In genomic region chr13:50080856-50081105, GRCh38 we compare ENCODE assay signal across 8 cellular contexts.
A peak's percentile ranks its signal among the peaks of the same experiment; 100 is the strongest.
DNase-seq lines count a peak whose midpoint lies in the region; ATAC-seq lines count a peak whose summit lies in the region.

No MANE protein-coding gene starts in this region.

- no peaks in the 10 kb centered on the region for H3K9me3 Mint-ChIP-seq in activated CD8-positive, alpha-beta T cell treated with anti-CD3 and anti-CD28 coated beads, Interleukin-2, amount 10 ng/mL, durations not matched to agents 7 days and 5 days (ENCODE audit: insufficient read depth)
- no peaks in the 10 kb centered on the region for H3K9me3 Mint-ChIP-seq in stimulated activated memory B cell treated with anti-CD40 and anti-IgM and Interleukin-4, amounts not matched to agents 10 μg/mL and 1 μg/mL and 100 μg/mL, for 72 hours

- H3K27ac Mint-ChIP-seq in activated CD8-positive, alpha-beta T cell treated with anti-CD3 and anti-CD28 coated beads, Interleukin-2, amount 10 ng/mL, durations not matched to agents 7 days and 5 days: peak overlapping the region; percentile 99
- peak overlapping the region; percentile 97 for H3K27ac Mint-ChIP-seq in stimulated activated memory B cell treated with anti-CD40 and anti-IgM and Interleukin-4, amounts not matched to agents 10 μg/mL and 1 μg/mL and 100 μg/mL, for 72 hours

- peak; percentile 5 for DNase-seq in stimulated activated CD8-positive, alpha-beta memory T cell treated with anti-CD3 and anti-CD28 coated beads, Interleukin-15, amount 100 ng/mL, for 1 hour (ENCODE audit: low read depth)
- no peak for DNase-seq in stimulated activated CD8-positive, alpha-beta memory T cell treated with anti-CD3 and anti-CD28 coated beads, Interleukin-4, amount 100 ng/mL, for 48 hours
- DNase-seq in activated CD8-positive, alpha-beta T cell treated with anti-CD3 and anti-CD28 coated beads, Interleukin-2, amount 10 ng/mL, durations not matched to agents 7 days and 5 days: no peak
- DNase-seq in anterior cingulate cortex (lab: John Stamatoyannopoulos, UW): no peak
- no peak for DNase-seq in ureter (ENCODE audit: low spot score)

- peak; percentile 5 for ATAC-seq in activated CD8-positive, alpha-beta T cell treated with anti-CD3 and anti-CD28 coated beads, Interleukin-2, amount 10 ng/mL, durations not matched to agents 7 days and 5 days
- ATAC-seq in stimulated activated memory B cell treated with anti-CD40 and anti-IgM and Interleukin-4, amounts not matched to agents 10 μg/mL and 1 μg/mL and 100 μg/mL, for 72 hours: no peak
- no peak for ATAC-seq in GM19455 (IDR thresholded peaks at IDR 0.05; ENCODE audit: unreplicated experiment)

- H3K4me3 Mint-ChIP-seq in activated CD8-positive, alpha-beta T cell treated with anti-CD3 and anti-CD28 coated beads, Interleukin-2, amount 10 ng/mL, durations not matched to agents 7 days and 5 days: peak overlapping the region; percentile 99
- H3K4me3 Mint-ChIP-seq in stimulated activated memory B cell treated with anti-CD40 and anti-IgM and Interleukin-4, amounts not matched to agents 10 μg/mL and 1 μg/mL and 100 μg/mL, for 72 hours: peak overlapping the region; percentile 99

- H3K4me3 ChIP-seq in iPS-11a (ENCODE audit: low read depth, low read length): peak overlapping the region; percentile 87

- POLR2A ChIA-PET in activated CD8-positive, alpha-beta T cell treated with anti-CD3 and anti-CD28 coated beads, Interleukin-2, amount 10 ng/mL, durations not matched to agents 7 days and 5 days (lab: Charles Lee): interaction anchor here (0.7 to 7.9 kb wide), 21 partner anchors 9 to 834 kb away, joined by 3 to 240 read pairs (median 4); partner anchors contain the start of genes RNASEH2B and TRIM13

- H3K36me3 Mint-ChIP-seq in activated CD8-positive, alpha-beta T cell treated with anti-CD3 and anti-CD28 coated beads, Interleukin-2, amount 10 ng/mL, durations not matched to agents 7 days and 5 days (ENCODE audit: low read depth): peaks cover 59% of the 10 kb centered on the region
- peaks cover 11% of the 10 kb centered on the region for H3K36me3 Mint-ChIP-seq in stimulated activated memory B cell treated with anti-CD40 and anti-IgM and Interleukin-4, amounts not matched to agents 10 μg/mL and 1 μg/mL and 100 μg/mL, for 72 hours

- H3K4me1 Mint-ChIP-seq in activated CD8-positive, alpha-beta T cell treated with anti-CD3 and anti-CD28 coated beads, Interleukin-2, amount 10 ng/mL, durations not matched to agents 7 days and 5 days (ENCODE audit: low read depth): peaks cover 42% of the 10 kb centered on the region
- H3K4me1 Mint-ChIP-seq in stimulated activated memory B cell treated with anti-CD40 and anti-IgM and Interleukin-4, amounts not matched to agents 10 μg/mL and 1 μg/mL and 100 μg/mL, for 72 hours: peaks cover 40% of the 10 kb centered on the region

- H3K27me3 Mint-ChIP-seq in activated CD8-positive, alpha-beta T cell treated with anti-CD3 and anti-CD28 coated beads, Interleukin-2, amount 10 ng/mL, durations not matched to agents 7 days and 5 days (ENCODE audit: low read depth): no peaks in the 10 kb centered on the region
- no peaks in the 10 kb centered on the region for H3K27me3 Mint-ChIP-seq in stimulated activated memory B cell treated with anti-CD40 and anti-IgM and Interleukin-4, amounts not matched to agents 10 μg/mL and 1 μg/mL and 100 μg/mL, for 72 hours

- CTCF ChIA-PET in activated CD8-positive, alpha-beta T cell treated with anti-CD3 and anti-CD28 coated beads, Interleukin-2, amount 10 ng/mL, durations not matched to agents 7 days and 5 days (lab: Charles Lee): interaction anchor here (1.3 to 7.3 kb wide), 6 partner anchors 11 to 831 kb away, joined by 3 to 89 read pairs (median 10); partner anchors contain the start of gene TRIM13
